In the genomic region with DNA sequence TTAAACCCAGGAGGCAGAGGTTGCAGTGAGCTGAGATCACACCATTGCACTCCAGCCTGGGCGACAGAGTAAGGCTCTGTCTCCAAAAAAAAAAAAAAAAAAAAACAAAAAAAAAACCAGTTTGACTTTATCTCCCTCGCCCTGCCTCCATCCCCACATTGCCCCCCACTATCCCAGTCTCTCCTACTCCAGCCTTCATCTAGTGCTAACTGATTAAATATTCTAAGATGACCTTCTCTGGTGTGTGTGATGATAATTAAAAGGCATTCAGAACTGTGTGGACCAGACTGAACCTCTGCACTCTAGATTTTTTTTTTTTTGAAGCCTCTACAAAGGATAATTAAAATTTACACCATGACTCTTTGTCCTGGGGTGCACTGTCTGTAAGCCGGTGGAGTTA, we compare ENCODE assay signal across 28 cellular contexts. TPM values are rescaled to one million over a fixed set of nuclear protein-coding genes. Genes with fewer than 3 reads are reported as not detected.
"Had no signal": no experiment of that assay in that cellular context is flagged by ENCODE, and none has a peak within 500 bp of the region (broad histone marks: within the 10 kb centered on the region; RNA-seq: fewer than 3 reads in every experiment).

No MANE protein-coding gene starts in this region.

- H3K27ac Mint-ChIP-seq: stimulated activated memory B cell treated with anti-CD40 and anti-IgM and Interleukin-4, amounts not matched to agents 10 μg/mL and 1 μg/mL and 100 μg/mL, for 72 hours; stimulated activated naive CD8-positive, alpha-beta T cell treated with anti-CD3 and anti-CD28 coated beads, Interleukin-15, Interleukin-2, amounts not matched to agents 100 ng/mL and 50 ng/mL, for 24 hours had no signal

- H3K4me3 Mint-ChIP-seq: naive thymus-derived CD8-positive, alpha-beta T cell; stimulated activated memory B cell treated with anti-CD40 and anti-IgM and Interleukin-4, amounts not matched to agents 10 μg/mL and 1 μg/mL and 100 μg/mL, for 72 hours; stimulated activated naive CD8-positive, alpha-beta T cell treated with anti-CD3 and anti-CD28 coated beads, Interleukin-15, Interleukin-2, amounts not matched to agents 100 ng/mL and 50 ng/mL, for 24 hours had no signal

- H3K27ac ChIP-seq: dorsolateral prefrontal cortex, heart left ventricle, spleen, tibial artery, upper lobe of right lung, vagina had no signal

- H3K9me3 Mint-ChIP-seq: naive thymus-derived CD8-positive, alpha-beta T cell; stimulated activated memory B cell treated with anti-CD40 and anti-IgM and Interleukin-4, amounts not matched to agents 10 μg/mL and 1 μg/mL and 100 μg/mL, for 72 hours; stimulated activated naive CD8-positive, alpha-beta T cell treated with anti-CD3 and anti-CD28 coated beads, Interleukin-15, Interleukin-2, amounts not matched to agents 100 ng/mL and 50 ng/mL, for 24 hours had no signal

- ATAC-seq: heart left ventricle; left lobe of liver; mucosa of descending colon; naive thymus-derived CD8-positive, alpha-beta T cell; sciatic nerve; stimulated activated memory B cell treated with anti-CD40 and anti-IgM and Interleukin-4, amounts not matched to agents 10 μg/mL and 1 μg/mL and 100 μg/mL, for 72 hours; upper lobe of right lung had no signal

- DNase-seq: cortex of kidney; dorsolateral prefrontal cortex; effector CD8-positive, alpha-beta T cell; erythroblast; foreskin melanocyte; heart left ventricle; hippocampal formation; kidney glomerular epithelial cell; mammary epithelial cell; mucosa of descending colon; naive thymus-derived CD8-positive, alpha-beta T cell; posterior cingulate gyrus; spleen; stimulated activated CD4-positive, alpha-beta T cell treated with anti-CD3 and anti-CD28 coated beads, Interleukin-15, amount 100 ng/mL, for 24 hours; stimulated activated CD4-positive, alpha-beta T cell treated with anti-CD3 and anti-CD28 coated beads, Interleukin-1b, Interleukin-23, amount 100 ng/mL, for 48 hours; stimulated activated CD4-positive, alpha-beta T cell treated with anti-CD3 and anti-CD28 coated beads, Interleukin-4, amount 100 ng/mL, for 24 hours; tibial artery; upper lobe of right lung had no signal

RNA-seq across cellular contexts. Expression of a gene that starts 6.0 kb away (rescaled TPM):
- total RNA-seq: heart left ventricle, left lobe of liver, mucosa of descending colon, sciatic nerve, skeletal muscle tissue, upper lobe of right lung, vagina had no signal

RNA-seq across cellular contexts. Expression of a gene that starts 22.2 kb away (rescaled TPM):
- total RNA-seq: heart left ventricle; left lobe of liver; lower leg skin; mammary epithelial cell; mucosa of descending colon; naive thymus-derived CD8-positive, alpha-beta T cell; osteocyte; pulmonary artery endothelial cell; sciatic nerve; skeletal muscle tissue; spleen; temporal lobe; upper lobe of right lung; vagina had no signal
